In genomic region chr17:72120878-72121163, GRCh38 we compare ENCODE assay signal across 8 cellular contexts. TPM values are rescaled to one million over a fixed set of nuclear protein-coding genes. Genes with fewer than 3 reads are reported as not detected.
DNase-seq lines count a peak whose midpoint lies in the region; TF ChIP-seq lines count a peak whose summit lies in the region.

Gene SOX9, plus strand, starts transcription at chr17:72121020. Its CDS starts 372 bp downstream, at chr17:72121392.

- peaks cover 3% of the 10 kb centered on the region for H3K36me3 Mint-ChIP-seq in activated naive CD4-positive, alpha-beta T cell treated with anti-CD3 and anti-CD28 coated beads, Interleukin-2, amount 50 U/mL, for 24 hours
- H3K36me3 Mint-ChIP-seq in HFFc6 (ENCODE audit: low read depth) (peaks cover 12% of the 10 kb centered on the region; the same call in 1 of the 2 replicates), osteocyte (ENCODE audit: unreplicated experiment) (no peaks in the 10 kb centered on the region)

- no peak for DNase-seq in activated naive CD4-positive, alpha-beta T cell treated with Interleukin-2 at 50 U/mL for 16 hours
- DNase-seq in HFFc6 (peak; percentile 79), NCI-H1105 (lab: John Stamatoyannopoulos, UW) (peak; percentile 84), WERI-Rb-1 (peak; percentile 34), head of caudate nucleus (peak; percentile 90 to 99 (median 96)), osteocyte (ENCODE audit: extremely low spot score, unreplicated experiment) (peak; percentile 88), D341Med (ENCODE audit: low spot score) (no peak)

- peak within 1 kb of the TSS; percentile 25 for H3K4me3 ChIP-seq in WERI-Rb-1 (ENCODE audit: low read depth, low read length)

- H3K27ac Mint-ChIP-seq in activated naive CD4-positive, alpha-beta T cell treated with anti-CD3 and anti-CD28 coated beads, Interleukin-2, amount 50 U/mL, for 24 hours: no peak within 1 kb of the TSS
- H3K27ac Mint-ChIP-seq in HFFc6 (peak within 1 kb of the TSS; percentile 37; the same call in 1 of the 2 replicates), osteocyte (ENCODE audit: unreplicated experiment) (peak within 1 kb of the TSS; percentile 72)

- no peaks in the 10 kb centered on the region for H3K9me3 Mint-ChIP-seq in activated naive CD4-positive, alpha-beta T cell treated with anti-CD3 and anti-CD28 coated beads, Interleukin-2, amount 50 U/mL, for 24 hours
- H3K9me3 Mint-ChIP-seq in HFFc6 (peaks cover 4% of the 10 kb centered on the region; the same call in 1 of the 2 replicates), osteocyte (ENCODE audit: unreplicated experiment) (no peaks in the 10 kb centered on the region)

- H3K27ac ChIP-seq in WERI-Rb-1: no peak within 1 kb of the TSS

- TF ChIP-seq CTCF in HFFc6 (IDR thresholded peaks at IDR 0.05) (no peak), WERI-Rb-1 (IDR thresholded peaks at IDR 0.05; ENCODE audit: low read depth, low read length) (no peak), osteocyte (IDR thresholded peaks at IDR 0.05) (no peak)

- peaks cover 88% of the 10 kb centered on the region for H3K27me3 ChIP-seq in WERI-Rb-1 (ENCODE audit: insufficient read depth, low read depth, severe bottlenecking)

- intact Hi-C loops in head of caudate nucleus (cut with DNase I): loop anchor here (10.0 kb wide), 1 partner anchor 54 kb away; no protein-coding TSS in a partner anchor

- H3K4me3 Mint-ChIP-seq in activated naive CD4-positive, alpha-beta T cell treated with anti-CD3 and anti-CD28 coated beads, Interleukin-2, amount 50 U/mL, for 24 hours: peak within 1 kb of the TSS; percentile 30
- peak within 1 kb of the TSS; percentile 93 for H3K4me3 Mint-ChIP-seq in HFFc6
- H3K4me3 Mint-ChIP-seq in osteocyte (ENCODE audit: unreplicated experiment): peak within 1 kb of the TSS; percentile 94

- H3K9me3 ChIP-seq in WERI-Rb-1 (ENCODE audit: severe bottlenecking): peaks cover 8% of the 10 kb centered on the region

- H3K36me3 ChIP-seq in WERI-Rb-1: no peaks in the 10 kb centered on the region

- H3K27me3 Mint-ChIP-seq in activated naive CD4-positive, alpha-beta T cell treated with anti-CD3 and anti-CD28 coated beads, Interleukin-2, amount 50 U/mL, for 24 hours: peaks cover 46% of the 10 kb centered on the region
- H3K27me3 Mint-ChIP-seq in HFFc6 (ENCODE audit: insufficient read depth): peaks cover 38% of the 10 kb centered on the region
- peaks cover 41% of the 10 kb centered on the region for H3K27me3 Mint-ChIP-seq in osteocyte (ENCODE audit: unreplicated experiment)

- peaks cover 10% of the 10 kb centered on the region for H3K4me1 Mint-ChIP-seq in activated naive CD4-positive, alpha-beta T cell treated with anti-CD3 and anti-CD28 coated beads, Interleukin-2, amount 50 U/mL, for 24 hours
- H3K4me1 Mint-ChIP-seq in HFFc6 (ENCODE audit: low read depth) (peaks cover 50% of the 10 kb centered on the region), osteocyte (ENCODE audit: unreplicated experiment) (peaks cover 38% of the 10 kb centered on the region)

RNA-seq across cellular contexts. Expression of gene SOX9, which starts in this region (rescaled TPM):
- 1 to 10 TPM in 3 of 6 experiments, under 1 TPM in 3; 0.71 to 4.2 (median 1.00) TPM for total RNA-seq in HFFc6 (2021; fragmentation: NEBNext Ultra II Directional; extraction: Animal tissue kit (Norgen Biotek cat#: 25700))
- total RNA-seq in osteocyte: 1.8 and 1.9 TPM in 2 replicates

Comparison
In these comparisons a context has a peak if more than half of its experiments do, and no peak if none do; other contexts are left out.
1. H3K4me3 Mint-ChIP-seq: peak in every context shown above with its lines; median percentile 94 in osteocyte; 93 in HFFc6; 30 in activated naive CD4-positive, alpha-beta T cell treated with anti-CD3 and anti-CD28 coated beads, Interleukin-2, amount 50 U/mL, for 24 hours.
2. DNase-seq: peak in HFFc6 (single experiment), NCI-H1105 (single experiment), WERI-Rb-1 (single experiment), head of caudate nucleus (42 of 42) and osteocyte (single experiment); none in activated naive CD4-positive, alpha-beta T cell treated with Interleukin-2 at 50 U/mL for 16 hours (single experiment) and D341Med (single experiment).